In genomic region chr2:73383036-73383435, GRCh38 we compare ENCODE assay signal across 28 cellular contexts.
"Had no signal": no experiment of that assay in that cellular context is flagged by ENCODE, and none has a peak within 500 bp of the region (broad histone marks: within the 10 kb centered on the region; RNA-seq: fewer than 3 reads in every experiment).

No MANE protein-coding gene starts in this region.

- H3K9me3 ChIP-seq: Peyer's patch, SJSA1, SK-N-SH had no signal

- ATAC-seq: PC-3 had no signal

- H3K9ac ChIP-seq: SK-N-SH had no signal

- H3K27ac ChIP-seq: Peyer's patch, SJSA1 had no signal

- H3K4me3 ChIP-seq: Peyer's patch, SJSA1 had no signal

- DNase-seq: Kasumi-1, MM.1S, MV-4-11, NCI-H1092, NCI-H1105, NCI-H1417 treated with DMSO at 0.1 percent for 48 hours, NCI-H1436 treated with DMSO at 0.1 percent for 48 hours, NCI-H1694 treated with DMSO at 0.1 percent for 48 hours, NCI-H187 treated with DMSO at 0.1 percent for 48 hours, NCI-H2029, NCI-H2081, NCI-H2171 treated with DMSO at 0.1 percent for 48 hours, NCI-H2227 treated with DMSO at 0.1 percent for 48 hours, NCI-H345, NCI-H446 treated with DMSO at 0.1 percent for 48 hours, NCI-H510A, NCI-H524, NCI-H526, NCI-H748 treated with DMSO at 0.1 percent for 48 hours, OCI-M1, PC-3, Peyer's patch, Right ventricle myocardium superior, RPMI8226, SHP77 treated with DMSO at 0.1 percent for 48 hours, SK-N-SH, SW 1271 had no signal

- H3K4me2 ChIP-seq: SK-N-SH had no signal

- H3K27me3 ChIP-seq: Peyer's patch had no signal

- H3K36me3 ChIP-seq: Peyer's patch, SJSA1 had no signal
